23 cellular contexts compared by ENCODE assay signal in genomic region chr1:200369131-200369530, GRCh38. TPM values are rescaled to one million over a fixed set of nuclear protein-coding genes. Genes with fewer than 3 reads are reported as not detected.
DNase-seq lines count a peak whose midpoint lies in the region; ATAC-seq and TF ChIP-seq lines count a peak whose summit lies in the region.
"Had no signal": no experiment of that assay in that cellular context is flagged by ENCODE, and none has a peak within 500 bp of the region (broad histone marks: within the 10 kb centered on the region; RNA-seq: fewer than 3 reads in every experiment).

No MANE protein-coding gene starts in this region.

- H3K9me3 ChIP-seq in osteoblast (ENCODE audit: low read depth, low read length) (no peaks in the 10 kb centered on the region), mucosa of descending colon (no peaks in the 10 kb centered on the region)
- H3K9me3 ChIP-seq: BLaER1, HAP-1 had no signal

- no peak for TF ChIP-seq POLR2A in erythroblast (IDR thresholded peaks at IDR 0.05; ENCODE audit: low read length)

- H3K9me3 Mint-ChIP-seq in Calu3 (ENCODE audit: low read depth, unreplicated experiment) (no peaks in the 10 kb centered on the region), chondrocyte (ENCODE audit: low read depth) (no peaks in the 10 kb centered on the region)
- H3K9me3 Mint-ChIP-seq in activated CD8-positive, alpha-beta T cell treated with anti-CD3 and anti-CD28 coated beads for 36 hours, result no peaks in the 10 kb centered on the region
- H3K9me3 Mint-ChIP-seq: activated B cell treated with CpG ODN at 0.5 μM for 24 hours; activated naive CD4-positive, alpha-beta T cell treated with anti-CD3 and anti-CD28 coated beads, Interleukin-2, amount 50 U/mL, for 24 hours had no signal

- no peaks in the 10 kb centered on the region for H3K27me3 Mint-ChIP-seq in Calu3 (ENCODE audit: unreplicated experiment)
- H3K27me3 Mint-ChIP-seq in chondrocyte (ENCODE audit: low read depth), result no peaks in the 10 kb centered on the region
- no peaks in the 10 kb centered on the region for H3K27me3 Mint-ChIP-seq in activated CD8-positive, alpha-beta T cell treated with anti-CD3 and anti-CD28 coated beads for 36 hours
- H3K27me3 Mint-ChIP-seq: activated B cell treated with CpG ODN at 0.5 μM for 24 hours; activated naive CD4-positive, alpha-beta T cell treated with anti-CD3 and anti-CD28 coated beads, Interleukin-2, amount 50 U/mL, for 24 hours had no signal

- no peaks in the 10 kb centered on the region for H3K27me3 ChIP-seq in osteoblast (ENCODE audit: insufficient read depth, low read length)
- H3K27me3 ChIP-seq: BLaER1 had no signal

- H3K4me3 Mint-ChIP-seq in Calu3 (ENCODE audit: low read depth, unreplicated experiment) (no peak overlapping the region), chondrocyte (ENCODE audit: unreplicated experiment) (no peak overlapping the region)
- no peak overlapping the region for H3K4me3 Mint-ChIP-seq in activated CD8-positive, alpha-beta T cell treated with anti-CD3 and anti-CD28 coated beads for 36 hours
- H3K4me3 Mint-ChIP-seq: activated B cell treated with CpG ODN at 0.5 μM for 24 hours; activated naive CD4-positive, alpha-beta T cell treated with anti-CD3 and anti-CD28 coated beads, Interleukin-2, amount 50 U/mL, for 24 hours had no signal

- DNase-seq in Calu3 (no peak), NCI-H82 (lab: John Stamatoyannopoulos, UW) (peak; percentile 85), chondrocyte (ENCODE audit: low spot score) (no peak), osteoblast (ENCODE audit: insufficient read length, low spot score, missing footprints) (no peak), A172 (ENCODE audit: low spot score) (no peak), erythroblast (lab: John Stamatoyannopoulos, UW) (no peak), mucosa of descending colon (no peak)
- no peak for DNase-seq in activated CD8-positive, alpha-beta T cell treated with anti-CD3 and anti-CD28 coated beads for 36 hours
- DNase-seq: activated B cell treated with CpG ODN at 0.5 μM for 24 hours; activated CD4-positive, alpha-beta T cell treated with anti-CD3 and anti-CD28 coated beads, Interleukin-2, amount 50 U/mL, for 4 hours; activated CD8-positive, alpha-beta memory T cell treated with anti-CD3 and anti-CD28 coated beads, Interleukin-2, amount 50 U/mL, for 4 hours; anterior cingulate cortex; KBM-7; MM.1S; NCI-H2171 treated with DMSO at 0.1 percent for 48 hours; NCI-H69; retina; SHP77 treated with DMSO at 0.1 percent for 48 hours; T1000 had no signal

- POLR2A ChIA-PET in activated CD8-positive, alpha-beta T cell treated with anti-CD3 and anti-CD28 coated beads for 36 hours (lab: Charles Lee), result no interaction called here

- H2AFZ ChIP-seq in osteoblast (ENCODE audit: low read length), result no peak overlapping the region

- no peak for ATAC-seq in activated CD8-positive, alpha-beta T cell treated with anti-CD3 and anti-CD28 coated beads for 36 hours
- no peak for ATAC-seq in mucosa of descending colon

- H3K4me1 Mint-ChIP-seq in Calu3 (ENCODE audit: low read depth, unreplicated experiment), result peaks cover 55% of the 10 kb centered on the region
- H3K4me1 Mint-ChIP-seq in chondrocyte (ENCODE audit: low read depth), result peaks cover 89% of the 10 kb centered on the region
- no peaks in the 10 kb centered on the region for H3K4me1 Mint-ChIP-seq in activated CD8-positive, alpha-beta T cell treated with anti-CD3 and anti-CD28 coated beads for 36 hours (ENCODE audit: low read depth)
- H3K4me1 Mint-ChIP-seq: activated B cell treated with CpG ODN at 0.5 μM for 24 hours; activated naive CD4-positive, alpha-beta T cell treated with anti-CD3 and anti-CD28 coated beads, Interleukin-2, amount 50 U/mL, for 24 hours had no signal

- TF ChIP-seq CTCF in Calu3 (IDR thresholded peaks at IDR 0.05; ENCODE audit: unreplicated experiment) (no peak), chondrocyte (IDR thresholded peaks at IDR 0.05) (no peak), osteoblast (IDR thresholded peaks at IDR 0.05; ENCODE audit: extremely low read depth, low read depth, low read length) (no peak), mucosa of descending colon (IDR thresholded peaks at IDR 0.05) (no peak)
- no peak for TF ChIP-seq CTCF in activated CD8-positive, alpha-beta T cell treated with anti-CD3 and anti-CD28 coated beads for 36 hours (IDR thresholded peaks at IDR 0.05)

- H3K79me2 ChIP-seq in osteoblast (ENCODE audit: insufficient read depth, low read length), result no peaks in the 10 kb centered on the region

- H4K20me1 ChIP-seq in osteoblast (ENCODE audit: insufficient read depth, low read length), result no peaks in the 10 kb centered on the region
- H4K20me1 ChIP-seq: BLaER1 had no signal

- H3K4me2 ChIP-seq in osteoblast (ENCODE audit: insufficient read depth, low read length), result no peak overlapping the region

- intact Hi-C loops in Calu3 (cut with micrococcal nuclease; ENCODE audit: unreplicated experiment) (no loop called here), mucosa of descending colon (cut with DNase I, micrococcal nuclease) (no loop called here)
- intact Hi-C loops in activated CD8-positive, alpha-beta T cell treated with anti-CD3 and anti-CD28 coated beads for 36 hours (cut with micrococcal nuclease), result no loop called here

- no TSS peak for BruUV-seq in Calu3 (replicated peaks; lab: Mats Ljungman, UMichigan)

- H3K36me3 ChIP-seq in osteoblast (ENCODE audit: insufficient read depth, low read length), result peaks cover 4% of the 10 kb centered on the region
- H3K36me3 ChIP-seq in mucosa of descending colon (ENCODE audit: low read depth), result no peaks in the 10 kb centered on the region
- H3K36me3 ChIP-seq: BLaER1, HAP-1 had no signal

- CTCF ChIA-PET in Calu3 (lab: Charles Lee), result interaction anchor here (0.6 to 1.6 kb wide), 5 partner anchors 10 to 107 kb away, joined by 4 to 8 read pairs (median 5); no protein-coding TSS in a partner anchor
- CTCF ChIA-PET in activated CD8-positive, alpha-beta T cell treated with anti-CD3 and anti-CD28 coated beads for 36 hours (lab: Charles Lee), result interaction anchor here (1.1 kb wide), 1 partner anchor 684 kb away, joined by 3 read pairs; no protein-coding TSS in a partner anchor

- no peak overlapping the region for H3K4me3 ChIP-seq in osteoblast (ENCODE audit: insufficient read depth, low read length)
- H3K4me3 ChIP-seq in mucosa of descending colon, result no peak overlapping the region
- H3K4me3 ChIP-seq: BLaER1, HAP-1, lung had no signal

- H3K27ac Mint-ChIP-seq in Calu3 (ENCODE audit: unreplicated experiment) (peak overlapping the region; percentile 24), chondrocyte (ENCODE audit: unreplicated experiment) (peak overlapping the region; percentile 96)
- no peak overlapping the region for H3K27ac Mint-ChIP-seq in activated CD8-positive, alpha-beta T cell treated with anti-CD3 and anti-CD28 coated beads for 36 hours
- H3K27ac Mint-ChIP-seq: activated B cell treated with CpG ODN at 0.5 μM for 24 hours; activated naive CD4-positive, alpha-beta T cell treated with anti-CD3 and anti-CD28 coated beads, Interleukin-2, amount 50 U/mL, for 24 hours had no signal

- peak overlapping the region; percentile 82 for H3K27ac ChIP-seq in osteoblast (ENCODE audit: low read depth, low read length)
- H3K27ac ChIP-seq: BLaER1 had no signal

- H3K4me1 ChIP-seq in osteoblast (ENCODE audit: insufficient read depth, low read length) (peaks cover 51% of the 10 kb centered on the region), mucosa of descending colon (ENCODE audit: low read depth) (no peaks in the 10 kb centered on the region)

- H3K36me3 Mint-ChIP-seq in Calu3 (ENCODE audit: insufficient read depth, unreplicated experiment) (peaks cover 2% of the 10 kb centered on the region), chondrocyte (ENCODE audit: low read depth) (peaks cover 3% of the 10 kb centered on the region)
- peaks cover 2% of the 10 kb centered on the region for H3K36me3 Mint-ChIP-seq in activated CD8-positive, alpha-beta T cell treated with anti-CD3 and anti-CD28 coated beads for 36 hours (ENCODE audit: low read depth)

RNA-seq across cellular contexts. Expression of gene ZNF281, which starts 40.7 kb away (rescaled TPM):
- total RNA-seq in Calu3 (2022) (25.8 and 26.5 TPM in 2 replicates), chondrocyte (34.2 to 37.3 TPM (median 34.9 TPM) in 3 replicates), osteoblast (37.7 and 45.6 TPM in 2 replicates), mucosa of descending colon (10 to 100 TPM in 1 of 3 donors, 1 to 10 TPM in 2; 8.4 to 12.3 (median 8.5) TPM)
- total RNA-seq in A172 (2014; rRNA removed; shearing (Covaris generic)), result 17.1 and 19.1 TPM in 2 replicates
- total RNA-seq in activated CD8-positive, alpha-beta T cell treated with anti-CD3 and anti-CD28 coated beads for 36 hours, result 10 to 100 TPM; 12.0 to 12.2 TPM
